1 cellular context compared by ENCODE assay signal in the genomic region with DNA sequence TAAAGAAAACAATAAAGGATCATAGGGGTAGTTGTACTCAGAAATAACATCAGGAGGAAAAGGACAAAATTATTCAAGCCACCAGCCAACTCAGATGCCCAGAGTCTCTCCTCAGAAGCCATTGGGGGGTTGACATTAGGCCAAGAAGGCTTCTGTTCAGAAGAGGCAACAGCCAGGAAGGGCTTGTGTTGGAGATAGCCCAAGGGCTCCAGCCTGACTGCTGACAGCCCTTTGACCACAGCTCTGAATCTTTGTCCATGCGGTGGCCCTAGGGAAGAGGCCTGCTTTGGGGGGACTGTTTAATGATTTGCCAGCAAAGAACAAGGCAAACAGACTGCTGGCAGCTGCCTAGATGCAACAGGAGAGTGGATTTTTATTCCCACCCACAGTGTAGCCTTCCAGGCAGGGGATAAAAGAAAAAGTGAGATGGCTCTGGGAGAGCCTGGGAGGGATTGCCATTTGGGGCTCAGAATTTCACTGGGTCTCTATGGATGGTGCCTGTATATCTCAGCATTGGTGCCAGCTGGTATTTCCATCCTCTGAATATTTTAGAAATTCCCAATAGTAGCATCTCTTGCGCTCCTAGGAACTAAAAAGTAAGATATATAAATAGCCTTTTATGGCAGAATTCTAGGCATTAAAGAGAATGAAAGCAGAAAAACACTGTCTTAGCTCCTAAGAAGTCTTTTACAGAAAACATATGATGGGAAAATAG.
A peak's percentile ranks its signal among the peaks of the same experiment; 100 is the strongest.
TF ChIP-seq lines count a peak whose summit lies in the region.

No MANE protein-coding gene starts in this region.

TF ChIP-seq in HepG2, 621 proteins besides CTCF, POLR2A, EP300 and RAD21 (continued from another document and continues in another):
- TF ChIP-seq KMT2B (CRISPR knock-in tag; IDR thresholded peaks at IDR 0.05) (peak; percentile 86), ZBTB3 (CRISPR knock-in tag; IDR thresholded peaks at IDR 0.05; ENCODE audit: borderline replicate concordance, low read depth) (no peak), NAIF1 (CRISPR knock-in tag; IDR thresholded peaks at IDR 0.05; ENCODE audit: borderline replicate concordance) (no peak), ATM (IDR thresholded peaks at IDR 0.05; ENCODE audit: borderline replicate concordance) (no peak), EZH2 (conservative IDR thresholded peaks at IDR 0.05; ENCODE audit: low read depth, low read length) (no peak), ZNF556 (CRISPR knock-in tag; IDR thresholded peaks at IDR 0.05; ENCODE audit: borderline replicate concordance) (no peak), ZNF660 (CRISPR knock-in tag; IDR thresholded peaks at IDR 0.05; ENCODE audit: borderline replicate concordance, low read depth) (no peak), ZBTB21 (CRISPR knock-in tag; IDR thresholded peaks at IDR 0.05) (peak; percentile 50), JDP2 (CRISPR knock-in tag; IDR thresholded peaks at IDR 0.05; ENCODE audit: borderline replicate concordance) (no peak), ZNF263 (CRISPR knock-in tag; IDR thresholded peaks at IDR 0.05) (peak; percentile 57; the same call in 1 of the 2 replicates), ZNF496 (CRISPR knock-in tag; IDR thresholded peaks at IDR 0.05; ENCODE audit: insufficient replicate concordance) (no peak), ZBTB7A (CRISPR knock-in tag; IDR thresholded peaks at IDR 0.05) (no peak; the same call in 1 of the 2 replicates), SNRNP70 (IDR thresholded peaks at IDR 0.05; ENCODE audit: low read depth, low read length) (no peak), MLLT10 (CRISPR knock-in tag; IDR thresholded peaks at IDR 0.05) (no peak), ZNF878 (CRISPR knock-in tag; IDR thresholded peaks at IDR 0.05) (peak; percentile 79; the same call in 1 of the 2 replicates), ZNF143 (CRISPR knock-in tag; IDR thresholded peaks at IDR 0.05) (peak; percentile 40; the same call in 1 of the 2 replicates), RBFOX2 (IDR thresholded peaks at IDR 0.05; ENCODE audit: low read depth, low read length) (peak; percentile 63), CREM (IDR thresholded peaks at IDR 0.05) (peak; percentile 83), CREM (CRISPR knock-in tag; IDR thresholded peaks at IDR 0.05) (no peak), NR2F2 (IDR thresholded peaks at IDR 0.05; ENCODE audit: borderline replicate concordance, low read depth) (peak; percentile 74; the same call in 1 of the 2 replicates)
- TF ChIP-seq, protein P1, sequence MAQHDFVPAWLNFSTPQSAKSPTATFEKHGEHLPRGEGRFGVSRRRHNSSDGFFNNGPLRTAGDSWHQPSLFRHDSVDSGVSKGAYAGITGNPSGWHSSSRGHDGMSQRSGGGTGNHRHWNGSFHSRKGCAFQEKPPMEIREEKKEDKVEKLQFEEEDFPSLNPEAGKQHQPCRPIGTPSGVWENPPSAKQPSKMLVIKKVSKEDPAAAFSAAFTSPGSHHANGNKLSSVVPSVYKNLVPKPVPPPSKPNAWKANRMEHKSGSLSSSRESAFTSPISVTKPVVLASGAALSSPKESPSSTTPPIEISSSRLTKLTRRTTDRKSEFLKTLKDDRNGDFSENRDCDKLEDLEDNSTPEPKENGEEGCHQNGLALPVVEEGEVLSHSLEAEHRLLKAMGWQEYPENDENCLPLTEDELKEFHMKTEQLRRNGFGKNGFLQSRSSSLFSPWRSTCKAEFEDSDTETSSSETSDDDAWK (CRISPR knock-in tag; IDR thresholded peaks at IDR 0.05) = no peak
- TF ChIP-seq, protein P2, sequence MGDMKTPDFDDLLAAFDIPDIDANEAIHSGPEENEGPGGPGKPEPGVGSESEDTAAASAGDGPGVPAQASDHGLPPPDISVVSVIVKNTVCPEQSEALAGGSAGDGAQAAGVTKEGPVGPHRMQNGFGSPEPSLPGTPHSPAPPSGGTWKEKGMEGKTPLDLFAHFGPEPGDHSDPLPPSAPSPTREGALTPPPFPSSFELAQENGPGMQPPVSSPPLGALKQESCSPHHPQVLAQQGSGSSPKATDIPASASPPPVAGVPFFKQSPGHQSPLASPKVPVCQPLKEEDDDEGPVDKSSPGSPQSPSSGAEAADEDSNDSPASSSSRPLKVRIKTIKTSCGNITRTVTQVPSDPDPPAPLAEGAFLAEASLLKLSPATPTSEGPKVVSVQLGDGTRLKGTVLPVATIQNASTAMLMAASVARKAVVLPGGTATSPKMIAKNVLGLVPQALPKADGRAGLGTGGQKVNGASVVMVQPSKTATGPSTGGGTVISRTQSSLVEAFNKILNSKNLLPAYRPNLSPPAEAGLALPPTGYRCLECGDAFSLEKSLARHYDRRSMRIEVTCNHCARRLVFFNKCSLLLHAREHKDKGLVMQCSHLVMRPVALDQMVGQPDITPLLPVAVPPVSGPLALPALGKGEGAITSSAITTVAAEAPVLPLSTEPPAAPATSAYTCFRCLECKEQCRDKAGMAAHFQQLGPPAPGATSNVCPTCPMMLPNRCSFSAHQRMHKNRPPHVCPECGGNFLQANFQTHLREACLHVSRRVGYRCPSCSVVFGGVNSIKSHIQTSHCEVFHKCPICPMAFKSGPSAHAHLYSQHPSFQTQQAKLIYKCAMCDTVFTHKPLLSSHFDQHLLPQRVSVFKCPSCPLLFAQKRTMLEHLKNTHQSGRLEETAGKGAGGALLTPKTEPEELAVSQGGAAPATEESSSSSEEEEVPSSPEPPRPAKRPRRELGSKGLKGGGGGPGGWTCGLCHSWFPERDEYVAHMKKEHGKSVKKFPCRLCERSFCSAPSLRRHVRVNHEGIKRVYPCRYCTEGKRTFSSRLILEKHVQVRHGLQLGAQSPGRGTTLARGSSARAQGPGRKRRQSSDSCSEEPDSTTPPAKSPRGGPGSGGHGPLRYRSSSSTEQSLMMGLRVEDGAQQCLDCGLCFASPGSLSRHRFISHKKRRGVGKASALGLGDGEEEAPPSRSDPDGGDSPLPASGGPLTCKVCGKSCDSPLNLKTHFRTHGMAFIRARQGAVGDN (CRISPR knock-in tag; IDR thresholded peaks at IDR 0.05) = peak; percentile 86
- TF ChIP-seq, protein P3, sequence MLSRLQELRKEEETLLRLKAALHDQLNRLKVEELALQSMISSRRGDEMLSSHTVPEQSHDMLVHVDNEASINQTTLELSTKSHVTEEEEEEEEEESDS (CRISPR knock-in tag; IDR thresholded peaks at IDR 0.05; ENCODE audit: borderline replicate concordance) = no peak
- TF ChIP-seq, protein P4, sequence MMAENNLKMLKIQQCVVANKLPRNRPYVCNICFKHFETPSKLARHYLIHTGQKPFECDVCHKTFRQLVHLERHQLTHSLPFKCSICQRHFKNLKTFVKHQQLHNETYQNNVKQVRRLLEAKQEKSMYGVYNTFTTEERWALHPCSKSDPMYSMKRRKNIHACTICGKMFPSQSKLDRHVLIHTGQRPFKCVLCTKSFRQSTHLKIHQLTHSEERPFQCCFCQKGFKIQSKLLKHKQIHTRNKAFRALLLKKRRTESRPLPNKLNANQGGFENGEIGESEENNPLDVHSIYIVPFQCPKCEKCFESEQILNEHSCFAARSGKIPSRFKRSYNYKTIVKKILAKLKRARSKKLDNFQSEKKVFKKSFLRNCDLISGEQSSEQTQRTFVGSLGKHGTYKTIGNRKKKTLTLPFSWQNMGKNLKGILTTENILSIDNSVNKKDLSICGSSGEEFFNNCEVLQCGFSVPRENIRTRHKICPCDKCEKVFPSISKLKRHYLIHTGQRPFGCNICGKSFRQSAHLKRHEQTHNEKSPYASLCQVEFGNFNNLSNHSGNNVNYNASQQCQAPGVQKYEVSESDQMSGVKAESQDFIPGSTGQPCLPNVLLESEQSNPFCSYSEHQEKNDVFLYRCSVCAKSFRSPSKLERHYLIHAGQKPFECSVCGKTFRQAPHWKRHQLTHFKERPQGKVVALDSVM (CRISPR knock-in tag; IDR thresholded peaks at IDR 0.05) = peak; percentile 73
- TF ChIP-seq, protein P5, sequence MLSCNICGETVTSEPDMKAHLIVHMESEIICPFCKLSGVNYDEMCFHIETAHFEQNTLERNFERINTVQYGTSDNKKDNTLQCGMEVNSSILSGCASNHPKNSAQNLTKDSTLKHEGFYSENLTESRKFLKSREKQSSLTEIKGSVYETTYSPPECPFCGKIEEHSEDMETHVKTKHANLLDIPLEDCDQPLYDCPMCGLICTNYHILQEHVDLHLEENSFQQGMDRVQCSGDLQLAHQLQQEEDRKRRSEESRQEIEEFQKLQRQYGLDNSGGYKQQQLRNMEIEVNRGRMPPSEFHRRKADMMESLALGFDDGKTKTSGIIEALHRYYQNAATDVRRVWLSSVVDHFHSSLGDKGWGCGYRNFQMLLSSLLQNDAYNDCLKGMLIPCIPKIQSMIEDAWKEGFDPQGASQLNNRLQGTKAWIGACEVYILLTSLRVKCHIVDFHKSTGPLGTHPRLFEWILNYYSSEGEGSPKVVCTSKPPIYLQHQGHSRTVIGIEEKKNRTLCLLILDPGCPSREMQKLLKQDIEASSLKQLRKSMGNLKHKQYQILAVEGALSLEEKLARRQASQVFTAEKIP (CRISPR knock-in tag; IDR thresholded peaks at IDR 0.05; ENCODE audit: borderline replicate concordance) = no peak
- TF ChIP-seq, protein P6, sequence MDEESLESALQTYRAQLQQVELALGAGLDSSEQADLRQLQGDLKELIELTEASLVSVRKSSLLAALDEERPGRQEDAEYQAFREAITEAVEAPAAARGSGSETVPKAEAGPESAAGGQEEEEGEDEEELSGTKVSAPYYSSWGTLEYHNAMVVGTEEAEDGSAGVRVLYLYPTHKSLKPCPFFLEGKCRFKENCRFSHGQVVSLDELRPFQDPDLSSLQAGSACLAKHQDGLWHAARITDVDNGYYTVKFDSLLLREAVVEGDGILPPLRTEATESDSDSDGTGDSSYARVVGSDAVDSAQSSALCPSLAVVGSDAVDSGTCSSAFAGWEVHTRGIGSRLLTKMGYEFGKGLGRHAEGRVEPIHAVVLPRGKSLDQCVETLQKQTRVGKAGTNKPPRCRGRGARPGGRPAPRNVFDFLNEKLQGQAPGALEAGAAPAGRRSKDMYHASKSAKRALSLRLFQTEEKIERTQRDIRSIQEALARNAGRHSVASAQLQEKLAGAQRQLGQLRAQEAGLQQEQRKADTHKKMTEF (CRISPR knock-in tag; IDR thresholded peaks at IDR 0.05) = peak; percentile 96
- TF ChIP-seq, protein P7, sequence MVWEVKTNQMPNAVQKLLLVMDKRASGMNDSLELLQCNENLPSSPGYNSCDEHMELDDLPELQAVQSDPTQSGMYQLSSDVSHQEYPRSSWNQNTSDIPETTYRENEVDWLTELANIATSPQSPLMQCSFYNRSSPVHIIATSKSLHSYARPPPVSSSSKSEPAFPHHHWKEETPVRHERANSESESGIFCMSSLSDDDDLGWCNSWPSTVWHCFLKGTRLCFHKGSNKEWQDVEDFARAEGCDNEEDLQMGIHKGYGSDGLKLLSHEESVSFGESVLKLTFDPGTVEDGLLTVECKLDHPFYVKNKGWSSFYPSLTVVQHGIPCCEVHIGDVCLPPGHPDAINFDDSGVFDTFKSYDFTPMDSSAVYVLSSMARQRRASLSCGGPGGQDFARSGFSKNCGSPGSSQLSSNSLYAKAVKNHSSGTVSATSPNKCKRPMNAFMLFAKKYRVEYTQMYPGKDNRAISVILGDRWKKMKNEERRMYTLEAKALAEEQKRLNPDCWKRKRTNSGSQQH (CRISPR knock-in tag; IDR thresholded peaks at IDR 0.05; ENCODE audit: low read depth) = peak; percentile 91
- TF ChIP-seq, protein P8, sequence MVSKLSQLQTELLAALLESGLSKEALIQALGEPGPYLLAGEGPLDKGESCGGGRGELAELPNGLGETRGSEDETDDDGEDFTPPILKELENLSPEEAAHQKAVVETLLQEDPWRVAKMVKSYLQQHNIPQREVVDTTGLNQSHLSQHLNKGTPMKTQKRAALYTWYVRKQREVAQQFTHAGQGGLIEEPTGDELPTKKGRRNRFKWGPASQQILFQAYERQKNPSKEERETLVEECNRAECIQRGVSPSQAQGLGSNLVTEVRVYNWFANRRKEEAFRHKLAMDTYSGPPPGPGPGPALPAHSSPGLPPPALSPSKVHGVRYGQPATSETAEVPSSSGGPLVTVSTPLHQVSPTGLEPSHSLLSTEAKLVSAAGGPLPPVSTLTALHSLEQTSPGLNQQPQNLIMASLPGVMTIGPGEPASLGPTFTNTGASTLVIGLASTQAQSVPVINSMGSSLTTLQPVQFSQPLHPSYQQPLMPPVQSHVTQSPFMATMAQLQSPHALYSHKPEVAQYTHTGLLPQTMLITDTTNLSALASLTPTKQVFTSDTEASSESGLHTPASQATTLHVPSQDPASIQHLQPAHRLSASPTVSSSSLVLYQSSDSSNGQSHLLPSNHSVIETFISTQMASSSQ (IDR thresholded peaks at IDR 0.05; ENCODE audit: low read depth) = peak; percentile 100
- TF ChIP-seq, protein P8 (CRISPR knock-in tag; IDR thresholded peaks at IDR 0.05; ENCODE audit: borderline replicate concordance) = peak; percentile 100
